In the genomic region with DNA sequence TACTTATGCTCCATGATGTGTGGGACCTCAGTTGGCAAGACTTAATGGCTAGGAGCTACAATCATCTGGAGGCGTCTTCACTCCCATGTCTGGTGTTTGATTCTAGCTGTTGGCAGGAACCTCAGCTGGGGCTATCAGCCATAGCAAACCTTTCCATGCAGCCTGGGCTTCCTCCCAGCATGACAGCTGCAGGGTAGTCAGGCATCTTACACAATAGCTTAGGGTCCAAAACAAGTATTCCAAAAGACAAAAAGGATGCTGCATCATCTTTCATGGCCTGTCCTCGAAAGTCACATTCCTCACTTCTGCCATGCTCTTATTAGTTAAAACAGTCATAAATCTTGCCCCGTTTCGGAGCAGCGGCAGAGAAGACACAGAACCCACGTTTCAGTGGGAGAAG, we compare ENCODE assay signal across 12 cellular contexts.
DNase-seq lines count a peak whose midpoint lies in the region; ATAC-seq and TF ChIP-seq lines count a peak whose summit lies in the region.
"Had no signal": no experiment of that assay in that cellular context is flagged by ENCODE, and none has a peak within 500 bp of the region (broad histone marks: within the 10 kb centered on the region; RNA-seq: fewer than 3 reads in every experiment).

No MANE protein-coding gene starts in this region.

- POLR2A ChIA-PET in OCI-LY7 (lab: Charles Lee) = interaction anchor here (0.8 kb wide), 1 partner anchor 35 kb away, joined by 3 read pairs; no protein-coding TSS in a partner anchor

- no peaks in the 10 kb centered on the region for H3K9me2 ChIP-seq in OCI-LY7 (ENCODE audit: insufficient read depth, low read length)

- DNase-seq in GM03348 (ENCODE audit: low spot score) = peak; percentile 58
- no peak for DNase-seq in OCI-LY7 (ENCODE audit: low spot score)
- peak; percentile 29 to 49 for DNase-seq in fibroblast of lung (ENCODE audit: low read depth in 2 of 2)
- DNase-seq in posterior cingulate gyrus = peak in 7 of 10 donors; percentile 40 to 93 (median 66)
- DNase-seq in ecto neural progenitor cell (ENCODE audit: low spot score) = no peak
- DNase-seq in central memory CD4-positive, alpha-beta T cell = no peak
- no peak for DNase-seq in iPS-NIHi7 (ENCODE audit: extremely low spot score)
- DNase-seq: effector memory CD4-positive, alpha-beta T cell; lower lobe of right lung; NCI-H1092 treated with DMSO at 0.1 percent for 48 hours; stimulated activated CD4-positive, alpha-beta T cell treated with anti-CD3 and anti-CD28 coated beads, Interleukin-2, amount 100 ng/mL, for 48 hours had no signal

- intact Hi-C loops in OCI-LY7 (cut with micrococcal nuclease; ENCODE audit: unreplicated experiment) = loop anchor here (5.0 kb wide), 1 partner anchor 38 kb away; no protein-coding TSS in a partner anchor
- intact Hi-C loops in posterior cingulate gyrus (cut with DNase I) = no loop called here

- CTCF ChIA-PET in OCI-LY7 (lab: Charles Lee; ENCODE audit: unreplicated experiment) = interaction anchor here (0.6 kb wide), 1 partner anchor 17 kb away, joined by 3 read pairs; no protein-coding TSS in a partner anchor

- no peaks in the 10 kb centered on the region for H3K79me2 ChIP-seq in OCI-LY7 (ENCODE audit: insufficient read depth, low read depth, low read length)
- H3K79me2 ChIP-seq in fibroblast of lung (ENCODE audit: control insufficient read depth, insufficient read depth, low read length) = no peaks in the 10 kb centered on the region

- H3K4me3 ChIP-seq in OCI-LY7 (ENCODE audit: low read depth, low read length, poor library complexity, severe bottlenecking) (no peak overlapping the region), fibroblast of lung (replicated peaks in 1 of 4; ENCODE audit: control extremely low read depth in 1 of 4, insufficient read depth in 1 of 4, low read depth in 3 of 4, low read length in 4 of 4) (no peak overlapping the region)
- H3K4me3 ChIP-seq: lower lobe of right lung had no signal

- no peak overlapping the region for H3K9ac ChIP-seq in fibroblast of lung (ENCODE audit: insufficient read depth, low read length)

- H4K20me1 ChIP-seq in OCI-LY7 (ENCODE audit: insufficient read depth, low read length) (no peaks in the 10 kb centered on the region), fibroblast of lung (ENCODE audit: control insufficient read depth, extremely low read depth, insufficient read depth, low read length) (no peaks in the 10 kb centered on the region)

- H3K36me3 ChIP-seq in OCI-LY7 (ENCODE audit: insufficient read depth, low read length) (no peaks in the 10 kb centered on the region), fibroblast of lung (ENCODE audit: control insufficient read depth, insufficient read depth, low read length) (no peaks in the 10 kb centered on the region)
- H3K36me3 ChIP-seq: lower lobe of right lung had no signal

- peaks cover 48% of the 10 kb centered on the region for H3K4me1 ChIP-seq in OCI-LY7 (ENCODE audit: insufficient read depth, low read length, poor library complexity, severe bottlenecking)
- peaks cover 10% of the 10 kb centered on the region for H3K4me1 ChIP-seq in fibroblast of lung (ENCODE audit: control insufficient read depth, extremely low read depth, insufficient read depth, low read length)

- ATAC-seq in HG03342 (IDR thresholded peaks at IDR 0.05; ENCODE audit: unreplicated experiment) = no peak

- no peaks in the 10 kb centered on the region for H3K9me3 ChIP-seq in OCI-LY7 (ENCODE audit: low read length)
- H3K9me3 ChIP-seq in fibroblast of lung (ENCODE audit: control insufficient read depth, insufficient read depth, low read depth, low read length) = no peaks in the 10 kb centered on the region
- H3K9me3 ChIP-seq: lower lobe of right lung had no signal

- no peaks in the 10 kb centered on the region for H3K27me3 ChIP-seq in fibroblast of lung (ENCODE audit: control insufficient read depth, insufficient read depth, low read length)

- TF ChIP-seq CTCF in OCI-LY7 (conservative IDR thresholded peaks at IDR 0.05; ENCODE audit: low read length) = no peak
- TF ChIP-seq CTCF in fibroblast of lung (conservative IDR thresholded peaks at IDR 0.05 in 1 of 2, IDR thresholded peaks at IDR 0.05 in 1 of 2; ENCODE audit: low read depth in 1 of 2, low read length in 2 of 2) = no peak

- no peak overlapping the region for H2AFZ ChIP-seq in OCI-LY7 (ENCODE audit: low read length)
- H2AFZ ChIP-seq in fibroblast of lung (ENCODE audit: low read length) = no peak overlapping the region

- peak overlapping the region; percentile 44 for H3K4me2 ChIP-seq in OCI-LY7 (ENCODE audit: low read length)
- no peak overlapping the region for H3K4me2 ChIP-seq in fibroblast of lung (ENCODE audit: extremely low read depth, insufficient read depth, low read length)

- no TSS peak for BruUV-seq in OCI-LY7 (replicated peaks; lab: Mats Ljungman, UMichigan)

- H3K27ac ChIP-seq in OCI-LY7 (ENCODE audit: low read depth, low read length, poor library complexity, severe bottlenecking) (no peak overlapping the region), fibroblast of lung (ENCODE audit: insufficient read depth, low read length) (no peak overlapping the region)
- H3K27ac ChIP-seq: lower lobe of right lung had no signal

Comparison
In these comparisons a context has a peak if more than half of its experiments do, and no peak if none do; other contexts are left out.
1. DNase-seq: peak in GM03348 (single experiment), fibroblast of lung (2 of 2) and posterior cingulate gyrus (7 of 10); none in OCI-LY7 (single experiment), ecto neural progenitor cell (single experiment), central memory CD4-positive, alpha-beta T cell (single experiment) and iPS-NIHi7 (single experiment).